Comparison of ENCODE assay signal across 16 cellular contexts in genomic region chr9:108874058-108874788, GRCh38. TPM values are rescaled to one million over a fixed set of nuclear protein-coding genes. Genes with fewer than 3 reads are reported as not detected.
DNase-seq lines count a peak whose midpoint lies in the region; ATAC-seq and TF ChIP-seq lines count a peak whose summit lies in the region.
"Had no signal": no experiment of that assay in that cellular context is flagged by ENCODE, and none has a peak within 500 bp of the region (broad histone marks: within the 10 kb centered on the region; RNA-seq: fewer than 3 reads in every experiment).

No MANE protein-coding gene starts in this region.

- in situ Hi-C loops in KBM-7 (cut with MboI; ENCODE audit: low pct_unique_long_range_greater_than_20kb, low sequenced_read_pairs): no loop called here

- no peak for TF ChIP-seq CTCF in GM12865 (IDR thresholded peaks at IDR 0.05; ENCODE audit: insufficient read depth, low read depth, low read length, missing control alignments)
- no peak for TF ChIP-seq CTCF in mucosa of descending colon (IDR thresholded peaks at IDR 0.05)

- H3K36me3 ChIP-seq in mucosa of descending colon (ENCODE audit: low read depth): peaks cover 11% of the 10 kb centered on the region

- no peaks in the 10 kb centered on the region for H3K9me3 ChIP-seq in mucosa of descending colon

- no peaks in the 10 kb centered on the region for H3K4me1 ChIP-seq in mucosa of descending colon (ENCODE audit: low read depth)

- H3K4me3 ChIP-seq in GM12865 (ENCODE audit: low read depth, low read length) (no peak overlapping the region), mucosa of descending colon (no peak overlapping the region)

- intact Hi-C loops in mucosa of descending colon (cut with DNase I, micrococcal nuclease): no loop called here

- ATAC-seq in GM18867 (IDR thresholded peaks at IDR 0.05; ENCODE audit: unreplicated experiment) (peak; percentile 69), HG02981 (IDR thresholded peaks at IDR 0.05; ENCODE audit: unreplicated experiment) (peak; percentile 58), mucosa of descending colon (no peak)
- ATAC-seq: PC-3 had no signal

- DNase-seq in GM12865 (ENCODE audit: low read depth) (peak; percentile 34), NCI-H526 treated with DMSO at 0.1 percent for 48 hours (lab: John Stamatoyannopoulos, UW) (peak; percentile 39), mucosa of descending colon (no peak), 8988T (no peak), KBM-7 (no peak)
- DNase-seq: ACHN; C1 segment of cervical spinal cord; CD8-positive, alpha-beta memory T cell; NCI-H1417 treated with DMSO at 0.1 percent for 48 hours; NCI-H187 treated with DMSO at 0.1 percent for 48 hours; NCI-H226; NCI-H524; PC-3; T-helper 1 cell had no signal

RNA-seq across cellular contexts. Expression of gene ACTL7A, which starts 12.2 kb away (rescaled TPM):
- not detected for total RNA-seq in mucosa of descending colon
- total RNA-seq: CD8-positive, alpha-beta memory T cell; PC-3 had no signal

RNA-seq across cellular contexts. Expression of gene ACTL7B, which starts 18.4 kb away (rescaled TPM):
- total RNA-seq in mucosa of descending colon: not detected
- total RNA-seq: CD8-positive, alpha-beta memory T cell; PC-3 had no signal

RNA-seq across cellular contexts. Expression of gene ELP1, which starts 59.7 kb away (rescaled TPM):
- total RNA-seq in mucosa of descending colon: 10 to 100 TPM; 14.3 to 18.7 (median 16.7) TPM

RNA-seq across cellular contexts. Expression of gene ABITRAM, which starts 60.0 kb away (rescaled TPM):
- 10 to 100 TPM; 13.2 to 16.8 (median 15.2) TPM for total RNA-seq in mucosa of descending colon

Comparison
In these comparisons a context has a peak if more than half of its experiments do, and no peak if none do; other contexts are left out.
1. DNase-seq: peak in GM12865 (single experiment) and NCI-H526 treated with DMSO at 0.1 percent for 48 hours (single experiment); none in mucosa of descending colon (0 of 3), 8988T (single experiment) and KBM-7 (single experiment).